ENCODE assay signal across 1 cellular context in genomic region chr17:42895185-42895555, GRCh38.
A peak's percentile ranks its signal among the peaks of the same experiment; 100 is the strongest.
TF ChIP-seq lines count a peak whose summit lies in the region.

No MANE protein-coding gene starts in this region.

TF ChIP-seq in A549, 52 proteins besides CTCF, POLR2A, EP300 and RAD21 (continued from another document):
- TF ChIP-seq ELK1 (IDR thresholded peaks at IDR 0.05; ENCODE audit: low read depth, low read length), result no peak
- TF ChIP-seq, protein P1, sequence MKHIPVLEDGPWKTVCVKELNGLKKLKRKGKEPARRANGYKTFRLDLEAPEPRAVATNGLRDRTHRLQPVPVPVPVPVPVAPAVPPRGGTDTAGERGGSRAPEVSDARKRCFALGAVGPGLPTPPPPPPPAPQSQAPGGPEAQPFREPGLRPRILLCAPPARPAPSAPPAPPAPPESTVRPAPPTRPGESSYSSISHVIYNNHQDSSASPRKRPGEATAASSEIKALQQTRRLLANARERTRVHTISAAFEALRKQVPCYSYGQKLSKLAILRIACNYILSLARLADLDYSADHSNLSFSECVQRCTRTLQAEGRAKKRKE (CRISPR knock-in tag; IDR thresholded peaks at IDR 0.05; ENCODE audit: low read depth), result no peak
- no peak for TF ChIP-seq POLR2AphosphoS2 (conservative IDR thresholded peaks at IDR 0.05; ENCODE audit: low read length)
- TF ChIP-seq CBX2 (IDR thresholded peaks at IDR 0.05; ENCODE audit: borderline replicate concordance, low read depth), result no peak
- TF ChIP-seq, protein P2, sequence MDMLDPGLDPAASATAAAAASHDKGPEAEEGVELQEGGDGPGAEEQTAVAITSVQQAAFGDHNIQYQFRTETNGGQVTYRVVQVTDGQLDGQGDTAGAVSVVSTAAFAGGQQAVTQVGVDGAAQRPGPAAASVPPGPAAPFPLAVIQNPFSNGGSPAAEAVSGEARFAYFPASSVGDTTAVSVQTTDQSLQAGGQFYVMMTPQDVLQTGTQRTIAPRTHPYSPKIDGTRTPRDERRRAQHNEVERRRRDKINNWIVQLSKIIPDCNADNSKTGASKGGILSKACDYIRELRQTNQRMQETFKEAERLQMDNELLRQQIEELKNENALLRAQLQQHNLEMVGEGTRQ (IDR thresholded peaks at IDR 0.05), result no peak
- no peak for TF ChIP-seq HMGXB4 (CRISPR knock-in tag; IDR thresholded peaks at IDR 0.05; ENCODE audit: borderline replicate concordance)
- TF ChIP-seq MYC (IDR thresholded peaks at IDR 0.05; ENCODE audit: borderline replicate concordance, low read length), result 0 out of 2 replicates have a peak, but pooled peaks have one; percentile 26
- TF ChIP-seq EHMT2 (IDR thresholded peaks at IDR 0.05; ENCODE audit: low read depth), result no peak
- no peak for TF ChIP-seq KDM5A (IDR thresholded peaks at IDR 0.05)
- no peak for TF ChIP-seq ZSCAN20 (CRISPR knock-in tag; IDR thresholded peaks at IDR 0.05)
- no peak for TF ChIP-seq MAZ (IDR thresholded peaks at IDR 0.05; ENCODE audit: borderline replicate concordance, low read depth, low read length)
- 0 out of 3 replicates have a peak, but pooled peaks have one; percentile 14 for TF ChIP-seq SMC3 (IDR thresholded peaks at IDR 0.05)
- TF ChIP-seq FOXS1 (CRISPR knock-in tag; IDR thresholded peaks at IDR 0.05), result no peak
- no peak for TF ChIP-seq ZFP36 (IDR thresholded peaks at IDR 0.05; ENCODE audit: borderline replicate concordance, partially characterized antibody)
